In genomic region chr2:30361751-30362394, GRCh38 we compare ENCODE assay signal across 10 cellular contexts.
DNase-seq lines count a peak whose midpoint lies in the region; ATAC-seq and TF ChIP-seq lines count a peak whose summit lies in the region.
"Had no signal": no experiment of that assay in that cellular context is flagged by ENCODE, and none has a peak within 500 bp of the region (broad histone marks: within the 10 kb centered on the region; RNA-seq: fewer than 3 reads in every experiment).

No MANE protein-coding gene starts in this region.

- H3K4me3 Mint-ChIP-seq in T-helper 1 cell treated with Interleukin-12 subunit alpha and Interleukin-12 subunit beta and Interleukin-4 antibody, amounts not matched to agents 30 μg/mL and 1 μg/mL, for 36 hours: no peak overlapping the region
- H3K4me3 Mint-ChIP-seq in activated CD8-positive, alpha-beta T cell treated with anti-CD3 and anti-CD28 coated beads for 36 hours: no peak overlapping the region
- H3K4me3 Mint-ChIP-seq in immature natural killer cell: peak overlapping the region; percentile 24 to 67 (median 54)
- no peak overlapping the region for H3K4me3 Mint-ChIP-seq in stimulated activated memory B cell treated with anti-CD40 and anti-IgM and Interleukin-4, amounts not matched to agents 10 μg/mL and 1 μg/mL and 100 μg/mL, for 72 hours

- intact Hi-C loops in activated CD8-positive, alpha-beta T cell treated with anti-CD3 and anti-CD28 coated beads for 36 hours (cut with micrococcal nuclease): no loop called here

- H3K27me3 Mint-ChIP-seq in T-helper 1 cell treated with Interleukin-12 subunit alpha and Interleukin-12 subunit beta and Interleukin-4 antibody, amounts not matched to agents 30 μg/mL and 1 μg/mL, for 36 hours (ENCODE audit: low read depth): peaks cover 5% of the 10 kb centered on the region
- H3K27me3 Mint-ChIP-seq in activated CD8-positive, alpha-beta T cell treated with anti-CD3 and anti-CD28 coated beads for 36 hours: no peaks in the 10 kb centered on the region
- peaks cover 0 to 2% (median 0%) of the 10 kb centered on the region in 3 donors for H3K27me3 Mint-ChIP-seq in immature natural killer cell (ENCODE audit: low read depth in 3 of 3)
- H3K27me3 Mint-ChIP-seq in stimulated activated memory B cell treated with anti-CD40 and anti-IgM and Interleukin-4, amounts not matched to agents 10 μg/mL and 1 μg/mL and 100 μg/mL, for 72 hours: no peaks in the 10 kb centered on the region

- POLR2A ChIA-PET in activated CD8-positive, alpha-beta T cell treated with anti-CD3 and anti-CD28 coated beads for 36 hours (lab: Charles Lee): interaction anchor here (0.6 to 1.8 kb wide), 8 partner anchors 11 to 130 kb away, joined by 3 to 5 read pairs (median 3); no protein-coding TSS in a partner anchor

- H3K4me1 Mint-ChIP-seq in T-helper 1 cell treated with Interleukin-12 subunit alpha and Interleukin-12 subunit beta and Interleukin-4 antibody, amounts not matched to agents 30 μg/mL and 1 μg/mL, for 36 hours (ENCODE audit: low read depth): peaks cover 25% of the 10 kb centered on the region
- peaks cover 51% of the 10 kb centered on the region for H3K4me1 Mint-ChIP-seq in activated CD8-positive, alpha-beta T cell treated with anti-CD3 and anti-CD28 coated beads for 36 hours (ENCODE audit: low read depth)
- peaks cover 45 to 49% of the 10 kb centered on the region in 2 donors for H3K4me1 Mint-ChIP-seq in immature natural killer cell
- H3K4me1 Mint-ChIP-seq in stimulated activated memory B cell treated with anti-CD40 and anti-IgM and Interleukin-4, amounts not matched to agents 10 μg/mL and 1 μg/mL and 100 μg/mL, for 72 hours: peaks cover 32% of the 10 kb centered on the region

- no peak for TF ChIP-seq CTCF in activated CD8-positive, alpha-beta T cell treated with anti-CD3 and anti-CD28 coated beads for 36 hours (IDR thresholded peaks at IDR 0.05)

- H3K36me3 Mint-ChIP-seq in T-helper 1 cell treated with Interleukin-12 subunit alpha and Interleukin-12 subunit beta and Interleukin-4 antibody, amounts not matched to agents 30 μg/mL and 1 μg/mL, for 36 hours (ENCODE audit: low read depth): no peaks in the 10 kb centered on the region
- H3K36me3 Mint-ChIP-seq in activated CD8-positive, alpha-beta T cell treated with anti-CD3 and anti-CD28 coated beads for 36 hours (ENCODE audit: low read depth): no peaks in the 10 kb centered on the region
- H3K36me3 Mint-ChIP-seq in immature natural killer cell: no peaks in the 10 kb centered on the region
- no peaks in the 10 kb centered on the region for H3K36me3 Mint-ChIP-seq in stimulated activated memory B cell treated with anti-CD40 and anti-IgM and Interleukin-4, amounts not matched to agents 10 μg/mL and 1 μg/mL and 100 μg/mL, for 72 hours

- peak overlapping the region; percentile 41 for H3K27ac Mint-ChIP-seq in T-helper 1 cell treated with Interleukin-12 subunit alpha and Interleukin-12 subunit beta and Interleukin-4 antibody, amounts not matched to agents 30 μg/mL and 1 μg/mL, for 36 hours
- peak overlapping the region; percentile 79 for H3K27ac Mint-ChIP-seq in activated CD8-positive, alpha-beta T cell treated with anti-CD3 and anti-CD28 coated beads for 36 hours
- peak overlapping the region; percentile 77 to 97 (median 90) for H3K27ac Mint-ChIP-seq in immature natural killer cell
- peak overlapping the region; percentile 44 for H3K27ac Mint-ChIP-seq in stimulated activated memory B cell treated with anti-CD40 and anti-IgM and Interleukin-4, amounts not matched to agents 10 μg/mL and 1 μg/mL and 100 μg/mL, for 72 hours

- no peaks in the 10 kb centered on the region for H3K9me3 Mint-ChIP-seq in T-helper 1 cell treated with Interleukin-12 subunit alpha and Interleukin-12 subunit beta and Interleukin-4 antibody, amounts not matched to agents 30 μg/mL and 1 μg/mL, for 36 hours
- no peaks in the 10 kb centered on the region for H3K9me3 Mint-ChIP-seq in activated CD8-positive, alpha-beta T cell treated with anti-CD3 and anti-CD28 coated beads for 36 hours
- H3K9me3 Mint-ChIP-seq in immature natural killer cell: no peaks in the 10 kb centered on the region
- no peaks in the 10 kb centered on the region for H3K9me3 Mint-ChIP-seq in stimulated activated memory B cell treated with anti-CD40 and anti-IgM and Interleukin-4, amounts not matched to agents 10 μg/mL and 1 μg/mL and 100 μg/mL, for 72 hours

- no peak for DNase-seq in T-helper 1 cell
- DNase-seq in activated CD8-positive, alpha-beta T cell treated with anti-CD3 and anti-CD28 coated beads for 36 hours: no peak
- peak; percentile 60 to 64 (median 60) for DNase-seq in immature natural killer cell
- no peak for DNase-seq in NCI-H2107 (lab: John Stamatoyannopoulos, UW)
- DNase-seq: NCI-H69, SW 1271 had no signal

- CTCF ChIA-PET in activated CD8-positive, alpha-beta T cell treated with anti-CD3 and anti-CD28 coated beads for 36 hours (lab: Charles Lee): interaction anchor here (0.5 to 2.1 kb wide), 9 partner anchors 10 to 197 kb away, joined by 3 to 8 read pairs (median 4); no protein-coding TSS in a partner anchor

- peak; percentile 22 for ATAC-seq in activated CD8-positive, alpha-beta T cell treated with anti-CD3 and anti-CD28 coated beads for 36 hours
- no peak for ATAC-seq in stimulated activated memory B cell treated with anti-CD40 and anti-IgM and Interleukin-4, amounts not matched to agents 10 μg/mL and 1 μg/mL and 100 μg/mL, for 72 hours
- ATAC-seq in GM21526 (IDR thresholded peaks at IDR 0.05; ENCODE audit: low FRiP score, unreplicated experiment): no peak
- ATAC-seq in GM21515 (IDR thresholded peaks at IDR 0.05; ENCODE audit: unreplicated experiment): no peak

Comparison
In these comparisons a context has a peak if more than half of its experiments do, and no peak if none do; other contexts are left out.
1. H3K4me3 Mint-ChIP-seq: peak in immature natural killer cell (5 of 5); none in T-helper 1 cell treated with Interleukin-12 subunit alpha and Interleukin-12 subunit beta and Interleukin-4 antibody, amounts not matched to agents 30 μg/mL and 1 μg/mL, for 36 hours (single experiment), activated CD8-positive, alpha-beta T cell treated with anti-CD3 and anti-CD28 coated beads for 36 hours (single experiment) and stimulated activated memory B cell treated with anti-CD40 and anti-IgM and Interleukin-4, amounts not matched to agents 10 μg/mL and 1 μg/mL and 100 μg/mL, for 72 hours (single experiment).
2. DNase-seq: peak in immature natural killer cell (3 of 3); none in T-helper 1 cell (0 of 5), activated CD8-positive, alpha-beta T cell treated with anti-CD3 and anti-CD28 coated beads for 36 hours (single experiment) and NCI-H2107 (single experiment).
3. Peak in every context shown above with its lines, with median percentiles within 50 percentile points of each other: H3K27ac Mint-ChIP-seq.